Comparison of ENCODE assay signal across 8 cellular contexts in genomic region chr1:43366601-43367025, GRCh38. TPM values are rescaled to one million over a fixed set of nuclear protein-coding genes. Genes with fewer than 3 reads are reported as not detected.
A peak's percentile ranks its signal among the peaks of the same experiment; 100 is the strongest.
DNase-seq lines count a peak whose midpoint lies in the region; ATAC-seq and TF ChIP-seq lines count a peak whose summit lies in the region.

No MANE protein-coding gene starts in this region.

- H3K4me1 ChIP-seq in Caco-2 (peaks cover 36% of the 10 kb centered on the region), OCI-LY3 (ENCODE audit: low read length) (peaks cover 10% of the 10 kb centered on the region), neutrophil (ENCODE audit: control insufficient read depth in 1 of 2, insufficient read depth in 1 of 2, low read depth in 1 of 2, low read length in 1 of 2) (peaks cover 36 to 37% of the 10 kb centered on the region in 2 experiments)

- no TSS peak for BruUV-seq in Caco-2 (replicated peaks; lab: Mats Ljungman, UMichigan)

- H3K4me3 ChIP-seq in Caco-2 (ENCODE audit: low read depth, low read length) = peak overlapping the region; percentile 76
- H3K4me3 ChIP-seq in OCI-LY3 (ENCODE audit: low read length) = peak overlapping the region; percentile 100
- peak overlapping the region; percentile 75 for H3K4me3 ChIP-seq in epithelial cell of esophagus (ENCODE audit: low read length)
- H3K4me3 ChIP-seq in neutrophil (ENCODE audit: low read depth in 1 of 2, low read length in 1 of 2) = peak overlapping the region; percentile 91 to 92

- no peaks in the 10 kb centered on the region for H3K9me3 ChIP-seq in Caco-2
- H3K9me3 ChIP-seq in OCI-LY3 (ENCODE audit: insufficient read depth, low read length) = no peaks in the 10 kb centered on the region
- no peaks in the 10 kb centered on the region for H3K9me3 ChIP-seq in neutrophil

- H4K20me1 ChIP-seq in OCI-LY3 (ENCODE audit: insufficient read depth, low read length) = no peaks in the 10 kb centered on the region

- peaks cover 4% of the 10 kb centered on the region for H3K36me3 ChIP-seq in Caco-2 (ENCODE audit: control insufficient read depth, insufficient read depth, low read length)
- peaks cover 20% of the 10 kb centered on the region for H3K36me3 ChIP-seq in OCI-LY3 (replicated peaks; ENCODE audit: low read depth, low read length)
- peaks cover 41% of the 10 kb centered on the region for H3K36me3 ChIP-seq in neutrophil

- H3K27me3 ChIP-seq in Caco-2 (replicated peaks; ENCODE audit: control insufficient read depth, insufficient read depth, low read length) (no peaks in the 10 kb centered on the region), OCI-LY3 (ENCODE audit: low read depth, low read length) (no peaks in the 10 kb centered on the region), neutrophil (no peaks in the 10 kb centered on the region)

- H3K9me3 Mint-ChIP-seq in Caco-2 (ENCODE audit: unreplicated experiment) = no peaks in the 10 kb centered on the region

- H3K27ac Mint-ChIP-seq in Caco-2 (ENCODE audit: unreplicated experiment) = peak overlapping the region; percentile 91

- H3K36me3 Mint-ChIP-seq in Caco-2 (ENCODE audit: insufficient read depth, unreplicated experiment) = peaks cover 45% of the 10 kb centered on the region

- DNase-seq in Caco-2 = peak; percentile 44 to 58
- peak; percentile 51 for DNase-seq in epithelial cell of esophagus (ENCODE audit: low read depth)
- no peak for DNase-seq in HPDE6-E6E7 (ENCODE audit: extremely low spot score)
- no peak for DNase-seq in DMS79 (lab: John Stamatoyannopoulos, UW)

- POLR2A ChIA-PET in Caco-2 (lab: Charles Lee) = interaction anchor here (0.6 to 2.8 kb wide), 5 partner anchors 8 to 135 kb away, joined by 3 to 19 read pairs (median 11); partner anchors contain the start of genes C1orf210 and CDC20

- TF ChIP-seq CTCF in Caco-2 (IDR thresholded peaks at IDR 0.05; ENCODE audit: insufficient read depth in 1 of 2, low read depth in 1 of 2, low read length in 1 of 2, severe bottlenecking in 1 of 2, unreplicated experiment in 1 of 2) (no peak), OCI-LY3 (IDR thresholded peaks at IDR 0.05; ENCODE audit: low read depth, low read length) (no peak), epithelial cell of esophagus (IDR thresholded peaks at IDR 0.05; ENCODE audit: insufficient read depth, low read depth, low read length, missing control alignments) (no peak), neutrophil (IDR thresholded peaks at IDR 0.05) (no peak)

- ATAC-seq in GM19328 (IDR thresholded peaks at IDR 0.05; ENCODE audit: unreplicated experiment) = no peak
- no peak for ATAC-seq in HG02884 (IDR thresholded peaks at IDR 0.05; ENCODE audit: unreplicated experiment)

- H3K27ac ChIP-seq in OCI-LY3 (ENCODE audit: low read length) = peak overlapping the region; percentile 86
- H3K27ac ChIP-seq in neutrophil = peak overlapping the region; percentile 98

- no peaks in the 10 kb centered on the region for H3K27me3 Mint-ChIP-seq in Caco-2 (ENCODE audit: insufficient read depth, unreplicated experiment)

- CTCF ChIA-PET in Caco-2 (lab: Charles Lee) = interaction anchor here (3.1 kb wide), 1 partner anchor 8 kb away, joined by 36 read pairs; the partner anchor contains the start of gene CDC20

- H3K4me2 ChIP-seq in OCI-LY3 (ENCODE audit: low read length) = peak overlapping the region; percentile 91

- peaks cover 29% of the 10 kb centered on the region for H3K4me1 Mint-ChIP-seq in Caco-2 (ENCODE audit: low read depth, unreplicated experiment)

- H2AFZ ChIP-seq in OCI-LY3 (ENCODE audit: low read depth, low read length) = no peak overlapping the region

- H3K4me3 Mint-ChIP-seq in Caco-2 (ENCODE audit: unreplicated experiment) = peak overlapping the region; percentile 79

- intact Hi-C loops in Caco-2 (cut with micrococcal nuclease; ENCODE audit: unreplicated experiment) = loop anchor here (1.0 kb wide), 1 partner anchor 8 kb away; the partner anchor contains the start of gene CDC20

- peak overlapping the region; percentile 100 for H3K9ac ChIP-seq in OCI-LY3 (ENCODE audit: low read length)

- H3K79me2 ChIP-seq in OCI-LY3 (ENCODE audit: low read length) = peaks cover 39% of the 10 kb centered on the region

RNA-seq across cellular contexts. Expression of gene ELOVL1, which starts 1.2 kb away (rescaled TPM):
- total RNA-seq in Caco-2 (2022) = 66.8 and 67.1 TPM in 2 replicates

RNA-seq across cellular contexts. Expression of gene CDC20, which starts 7.8 kb away (rescaled TPM):
- total RNA-seq in Caco-2 (2022) = 123 and 125 TPM in 2 replicates

RNA-seq across cellular contexts. Expression of gene MED8, which starts 23.0 kb away (rescaled TPM):
- total RNA-seq in Caco-2 (2022) = 33.3 and 35.8 TPM in 2 replicates

RNA-seq across cellular contexts. Expression of gene SZT2, which starts 23.1 kb away (rescaled TPM):
- 29.0 and 31.6 TPM in 2 replicates for total RNA-seq in Caco-2 (2022)

RNA-seq across cellular contexts. Expression of gene MPL, which starts 29.0 kb away (rescaled TPM):
- 0.49 TPM in 1 of 2 replicates, not detected in the other for total RNA-seq in Caco-2 (2022)

Comparison
In these comparisons a context has a peak if more than half of its experiments do, and no peak if none do; other contexts are left out.
1. DNase-seq: peak in Caco-2 (2 of 2) and epithelial cell of esophagus (single experiment); none in HPDE6-E6E7 (single experiment) and DMS79 (single experiment).
2. Peak in every context shown above with its lines, with median percentiles within 50 percentile points of each other: H3K4me3 ChIP-seq.